ENCODE assay signal across 30 cellular contexts in the genomic region with DNA sequence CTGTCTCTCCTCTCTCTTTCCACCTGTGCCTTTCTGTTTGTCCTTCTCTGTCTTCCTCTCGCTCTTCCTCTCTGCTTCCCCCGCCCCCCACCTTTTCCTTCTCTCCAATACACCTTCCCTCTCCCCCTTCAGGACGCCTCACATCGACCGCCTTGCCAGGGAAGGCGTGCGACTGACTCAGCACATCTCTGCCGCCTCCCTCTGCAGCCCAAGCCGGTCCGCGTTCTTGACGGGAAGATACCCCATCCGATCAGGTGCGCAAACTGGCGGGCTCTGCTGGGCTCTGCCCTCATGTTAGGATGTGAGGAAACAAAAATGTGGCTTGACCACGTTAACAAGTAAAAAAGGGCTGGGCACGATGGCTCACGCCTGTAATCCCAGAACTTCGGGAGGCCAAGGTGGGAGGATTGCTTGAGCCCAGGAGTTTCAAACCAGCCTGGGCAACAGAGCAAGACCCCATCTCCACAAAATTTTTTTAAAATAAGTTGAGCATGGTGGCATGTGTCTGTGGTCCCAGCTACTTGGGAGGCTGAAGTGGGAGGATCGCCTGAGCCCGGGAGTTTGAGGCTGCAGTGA. TPM values are rescaled to one million over a fixed set of nuclear protein-coding genes. Genes with fewer than 3 reads are reported as not detected.
"Had no signal": no experiment of that assay in that cellular context is flagged by ENCODE, and none has a peak within 500 bp of the region (broad histone marks: within the 10 kb centered on the region; RNA-seq: fewer than 3 reads in every experiment).

No MANE protein-coding gene starts in this region.

- H3K4me1 Mint-ChIP-seq: activated B cell treated with CpG ODN at 0.5 μM for 24 hours; activated CD8-positive, alpha-beta memory T cell treated with anti-CD3 and anti-CD28 coated beads, Interleukin-2, amount 10 ng/mL, durations not matched to agents 7 days and 5 days; activated naive CD4-positive, alpha-beta T cell treated with anti-CD3 and anti-CD28 coated beads, Interleukin-2, amount 50 U/mL, for 24 hours; activated naive CD8-positive, alpha-beta T cell treated with anti-CD3 and anti-CD28 coated beads, Interleukin-2, amount 50 U/mL, for 24 hours; naive B cell; stimulated activated effector memory CD8-positive, alpha-beta T cell treated with anti-CD3 and anti-CD28 coated beads, Interleukin-12 subunit alpha, Interleukin-12 subunit beta, amount 100 ng/mL, for 72 hours; T-helper 17 cell had no signal

- H3K4me3 ChIP-seq: body of pancreas, gastroesophageal sphincter, hepatocyte, psoas muscle, sigmoid colon, thoracic aorta, uterus had no signal

- H3K4me1 ChIP-seq: body of pancreas, gastroesophageal sphincter, parathyroid adenoma, psoas muscle, sigmoid colon, uterus had no signal

- H3K4me3 Mint-ChIP-seq: activated B cell treated with CpG ODN at 0.5 μM for 24 hours; activated CD8-positive, alpha-beta memory T cell treated with anti-CD3 and anti-CD28 coated beads, Interleukin-2, amount 10 ng/mL, durations not matched to agents 7 days and 5 days; activated CD8-positive, alpha-beta T cell treated with anti-CD3 and anti-CD28 coated beads, Interleukin-2, amount 10 ng/mL, durations not matched to agents 7 days and 5 days; activated naive CD4-positive, alpha-beta T cell treated with anti-CD3 and anti-CD28 coated beads, Interleukin-2, amount 50 U/mL, for 24 hours; activated naive CD8-positive, alpha-beta T cell treated with anti-CD3 and anti-CD28 coated beads, Interleukin-2, amount 50 U/mL, for 24 hours; mesothelial cell of epicardium; naive B cell; stimulated activated effector memory CD8-positive, alpha-beta T cell treated with anti-CD3 and anti-CD28 coated beads, Interleukin-12 subunit alpha, Interleukin-12 subunit beta, amount 100 ng/mL, for 72 hours; stimulated activated naive CD8-positive, alpha-beta T cell treated with anti-CD3 and anti-CD28 coated beads, Interleukin-15, Interleukin-2, amounts not matched to agents 100 ng/mL and 50 ng/mL, for 24 hours; T-helper 17 cell had no signal

- DNase-seq: activated B cell treated with CpG ODN at 0.5 μM for 24 hours; activated CD8-positive, alpha-beta memory T cell treated with anti-CD3 and anti-CD28 coated beads, Interleukin-2, amount 10 ng/mL, durations not matched to agents 7 days and 5 days; activated CD8-positive, alpha-beta T cell treated with anti-CD3 and anti-CD28 coated beads, Interleukin-2, amount 10 ng/mL, durations not matched to agents 7 days and 5 days; activated naive CD8-positive, alpha-beta T cell treated with anti-CD3 and anti-CD28 coated beads, Interleukin-2, amount 50 U/mL, for 24 hours; activated T-cell treated with anti-CD3 and anti-CD28 coated beads, Interleukin-2, amount 50 U/mL, for 48 hours; anterior cingulate cortex; body of pancreas; dermis blood vessel endothelial cell; effector CD8-positive, alpha-beta T cell; left ventricle myocardium superior; naive B cell; nucleus accumbens; psoas muscle; sigmoid colon; small intestine; stimulated activated CD4-positive, alpha-beta T cell treated with anti-CD3 and anti-CD28 coated beads, Interleukin-4, amount 100 ng/mL, for 24 hours; T-helper 17 cell; uterus had no signal

- H3K9me3 ChIP-seq: body of pancreas, gastroesophageal sphincter, psoas muscle, sigmoid colon, thoracic aorta, uterus had no signal

- ATAC-seq: activated CD8-positive, alpha-beta memory T cell treated with anti-CD3 and anti-CD28 coated beads, Interleukin-2, amount 10 ng/mL, durations not matched to agents 7 days and 5 days; activated CD8-positive, alpha-beta T cell treated with anti-CD3 and anti-CD28 coated beads, Interleukin-2, amount 10 ng/mL, durations not matched to agents 7 days and 5 days; activated naive CD8-positive, alpha-beta T cell treated with anti-CD3 and anti-CD28 coated beads, Interleukin-2, amount 50 U/mL, for 24 hours; body of pancreas; gastroesophageal sphincter; left ventricle myocardium superior; psoas muscle; stimulated activated effector memory CD8-positive, alpha-beta T cell treated with anti-CD3 and anti-CD28 coated beads, Interleukin-12 subunit alpha, Interleukin-12 subunit beta, amount 100 ng/mL, for 72 hours; T-helper 17 cell had no signal

- H3K9me3 Mint-ChIP-seq: activated B cell treated with CpG ODN at 0.5 μM for 24 hours; activated naive CD4-positive, alpha-beta T cell treated with anti-CD3 and anti-CD28 coated beads, Interleukin-2, amount 50 U/mL, for 24 hours; activated naive CD8-positive, alpha-beta T cell treated with anti-CD3 and anti-CD28 coated beads, Interleukin-2, amount 50 U/mL, for 24 hours; activated T-helper 2 cell treated with anti-CD3 and anti-CD28 coated beads, Interferon-gamma antibody, Interleukin-2, Interleukin-4, amounts not matched to agents 10 μg/mL and 5 μg/mL and 100 μg/mL, durations not matched to agents 14 hours and 24 hours and 36 hours; mesothelial cell of epicardium; stimulated activated effector memory CD8-positive, alpha-beta T cell treated with anti-CD3 and anti-CD28 coated beads, Interleukin-12 subunit alpha, Interleukin-12 subunit beta, amount 100 ng/mL, for 72 hours; stimulated activated naive CD8-positive, alpha-beta T cell treated with anti-CD3 and anti-CD28 coated beads, Interleukin-15, Interleukin-2, amounts not matched to agents 100 ng/mL and 50 ng/mL, for 24 hours had no signal

- H3K27me3 Mint-ChIP-seq: activated B cell treated with CpG ODN at 0.5 μM for 24 hours; activated CD8-positive, alpha-beta memory T cell treated with anti-CD3 and anti-CD28 coated beads, Interleukin-2, amount 10 ng/mL, durations not matched to agents 7 days and 5 days; activated naive CD4-positive, alpha-beta T cell treated with anti-CD3 and anti-CD28 coated beads, Interleukin-2, amount 50 U/mL, for 24 hours; T-helper 17 cell had no signal

- H3K27me3 ChIP-seq: body of pancreas, gastroesophageal sphincter, sigmoid colon, uterus had no signal

- H3K27ac ChIP-seq: body of pancreas, gastroesophageal sphincter, hepatocyte, parathyroid adenoma, psoas muscle, sigmoid colon, thoracic aorta, uterus had no signal

- H3K36me3 Mint-ChIP-seq: activated CD8-positive, alpha-beta memory T cell treated with anti-CD3 and anti-CD28 coated beads, Interleukin-2, amount 10 ng/mL, durations not matched to agents 7 days and 5 days; activated naive CD4-positive, alpha-beta T cell treated with anti-CD3 and anti-CD28 coated beads, Interleukin-2, amount 50 U/mL, for 24 hours; mesothelial cell of epicardium; naive B cell had no signal

- H3K27ac Mint-ChIP-seq: activated B cell treated with CpG ODN at 0.5 μM for 24 hours; activated CD8-positive, alpha-beta memory T cell treated with anti-CD3 and anti-CD28 coated beads, Interleukin-2, amount 10 ng/mL, durations not matched to agents 7 days and 5 days; activated CD8-positive, alpha-beta T cell treated with anti-CD3 and anti-CD28 coated beads, Interleukin-2, amount 10 ng/mL, durations not matched to agents 7 days and 5 days; activated naive CD4-positive, alpha-beta T cell treated with anti-CD3 and anti-CD28 coated beads, Interleukin-2, amount 50 U/mL, for 24 hours; activated naive CD8-positive, alpha-beta T cell treated with anti-CD3 and anti-CD28 coated beads, Interleukin-2, amount 50 U/mL, for 24 hours; activated T-helper 2 cell treated with anti-CD3 and anti-CD28 coated beads, Interferon-gamma antibody, Interleukin-2, Interleukin-4, amounts not matched to agents 10 μg/mL and 5 μg/mL and 100 μg/mL, durations not matched to agents 14 hours and 24 hours and 36 hours; mesothelial cell of epicardium; stimulated activated effector memory CD8-positive, alpha-beta T cell treated with anti-CD3 and anti-CD28 coated beads, Interleukin-12 subunit alpha, Interleukin-12 subunit beta, amount 100 ng/mL, for 72 hours; stimulated activated naive CD8-positive, alpha-beta T cell treated with anti-CD3 and anti-CD28 coated beads, Interleukin-15, Interleukin-2, amounts not matched to agents 100 ng/mL and 50 ng/mL, for 24 hours; T-helper 17 cell had no signal

- H3K36me3 ChIP-seq: gastroesophageal sphincter, sigmoid colon, thoracic aorta, uterus had no signal

RNA-seq across cellular contexts. Expression of gene ARSF, which starts 35.2 kb away (rescaled TPM):
- total RNA-seq: activated B cell treated with CpG ODN at 0.5 μM for 24 hours; activated CD8-positive, alpha-beta memory T cell treated with anti-CD3 and anti-CD28 coated beads, Interleukin-2, amount 10 ng/mL, durations not matched to agents 7 days and 5 days; activated CD8-positive, alpha-beta T cell treated with anti-CD3 and anti-CD28 coated beads, Interleukin-2, amount 10 ng/mL, durations not matched to agents 7 days and 5 days; activated T-helper 2 cell treated with anti-CD3 and anti-CD28 coated beads, Interferon-gamma antibody, Interleukin-2, Interleukin-4, amounts not matched to agents 10 μg/mL and 5 μg/mL and 100 μg/mL, durations not matched to agents 14 hours and 24 hours and 36 hours; dermis blood vessel endothelial cell; epithelial cell of proximal tubule; left ventricle myocardium superior; lung microvascular endothelial cell; psoas muscle; subcutaneous adipose tissue; T-helper 17 cell; thoracic aorta had no signal
